18 cellular contexts compared by ENCODE assay signal in the genomic region with DNA sequence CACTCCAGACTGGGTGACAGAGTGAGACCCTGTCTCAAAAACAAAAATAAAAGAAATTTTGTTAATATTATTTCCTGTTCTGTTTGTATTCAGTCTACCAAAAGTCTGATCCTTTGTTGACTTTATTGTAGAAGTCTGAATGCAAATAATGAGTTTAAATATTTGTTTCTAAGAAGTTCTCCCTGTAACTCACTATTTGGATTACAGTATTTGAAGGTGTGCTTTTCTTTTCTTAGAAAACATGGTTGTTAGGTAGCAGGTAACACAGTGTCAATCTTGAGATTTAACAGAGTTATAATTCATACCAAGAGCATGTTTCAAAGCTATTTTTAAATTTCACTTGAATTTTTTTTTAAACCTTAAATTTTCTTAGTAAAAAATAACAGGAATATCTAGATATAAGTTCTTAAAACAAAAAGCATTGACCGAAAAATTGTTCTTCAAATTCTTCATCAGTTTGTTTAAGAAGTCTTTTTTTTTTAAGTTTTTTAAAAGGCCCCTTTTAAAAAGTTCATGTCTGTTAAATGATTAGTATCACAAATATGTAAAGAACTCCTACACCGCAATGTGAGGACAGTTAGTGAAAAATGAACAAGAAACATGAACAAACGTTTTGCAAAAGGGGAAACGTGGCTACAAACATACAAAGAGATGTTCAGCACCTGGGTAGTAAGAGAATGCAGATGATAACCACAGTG. TPM values are rescaled to one million over a fixed set of nuclear protein-coding genes. Genes with fewer than 3 reads are reported as not detected.
A peak's percentile ranks its signal among the peaks of the same experiment; 100 is the strongest.
DNase-seq lines count a peak whose midpoint lies in the region; ATAC-seq, FAIRE-seq and TF ChIP-seq lines count a peak whose summit lies in the region.
"Had no signal": no experiment of that assay in that cellular context is flagged by ENCODE, and none has a peak within 500 bp of the region (broad histone marks: within the 10 kb centered on the region; RNA-seq: fewer than 3 reads in every experiment).

No MANE protein-coding gene starts in this region.

- CTCF ChIA-PET in A673 (lab: Charles Lee), result no interaction called here

- no peaks in the 10 kb centered on the region for H3K4me1 ChIP-seq in smooth muscle cell (ENCODE audit: low read depth)
- H3K4me1 ChIP-seq in A673 (ENCODE audit: insufficient read depth, low read length, poor library complexity, severe bottlenecking), result no peaks in the 10 kb centered on the region
- H3K4me1 ChIP-seq: BLaER1 treated with 17β-estradiol and CSF1 and Interleukin-3, amounts not matched to agents 10 nM and 100 nM had no signal

- H3K27me3 ChIP-seq in smooth muscle cell (ENCODE audit: low read depth), result no peaks in the 10 kb centered on the region
- H3K27me3 ChIP-seq in A673 (replicated peaks; ENCODE audit: insufficient read depth, low read depth, low read length, poor library complexity), result no peaks in the 10 kb centered on the region
- H3K27me3 ChIP-seq: BLaER1 treated with 17β-estradiol and CSF1 and Interleukin-3, amounts not matched to agents 10 nM and 100 nM had no signal

- H4K20me1 ChIP-seq in smooth muscle cell (ENCODE audit: low read depth), result peaks cover 13% of the 10 kb centered on the region

- POLR2A ChIA-PET in A673 (lab: Charles Lee; ENCODE audit: low non-redundant PET), result no interaction called here

- no peaks in the 10 kb centered on the region for H3F3A ChIP-seq in smooth muscle cell (ENCODE audit: low read depth)

- no peak overlapping the region for H2AFZ ChIP-seq in smooth muscle cell (ENCODE audit: low read depth)
- H2AFZ ChIP-seq: GM23338 had no signal

- H3K27ac ChIP-seq in smooth muscle cell (ENCODE audit: low read depth) (peak overlapping the region; percentile 28), A673 (ENCODE audit: low read depth, low read length, poor library complexity, severe bottlenecking) (no peak overlapping the region)
- H3K27ac ChIP-seq: 22Rv1; BLaER1 treated with 17β-estradiol and CSF1 and Interleukin-3, amounts not matched to agents 10 nM and 100 nM had no signal

- 77% methylated on average over 4 of the region's 4 CpGs for WGBS in smooth muscle cell (ENCODE audit: low lambda C conversion rate)

- no peak for ATAC-seq in HG03108 (IDR thresholded peaks at IDR 0.05; ENCODE audit: unreplicated experiment)
- ATAC-seq: GM12878, GM23338 had no signal

- H3K9ac ChIP-seq in smooth muscle cell (ENCODE audit: low read depth), result no peak overlapping the region
- H3K9ac ChIP-seq: BLaER1 treated with 17β-estradiol and CSF1 and Interleukin-3, amounts not matched to agents 10 nM and 100 nM had no signal

- intact Hi-C loops in A673 (cut with micrococcal nuclease; ENCODE audit: unreplicated experiment), result no loop called here

- H3K79me2 ChIP-seq in smooth muscle cell (ENCODE audit: low read depth), result peaks cover 10% of the 10 kb centered on the region

- peak; percentile 65 for FAIRE-seq in A204.1 (lab: Jason Lieb, UNC)
- FAIRE-seq: GM12878, GM18507 had no signal

- H3K4me3 ChIP-seq in LNCaP clone FGC (ENCODE audit: low read depth, low read length) (peak overlapping the region; percentile 6; the same call in 1 of the 2 replicates), fibroblast of the aortic adventitia (ENCODE audit: low read depth, low read length) (no peak overlapping the region), smooth muscle cell (no peak overlapping the region), A673 (ENCODE audit: low read depth, low read length, poor library complexity, severe bottlenecking) (no peak overlapping the region)
- H3K4me3 ChIP-seq: BLaER1 treated with 17β-estradiol and CSF1 and Interleukin-3, amounts not matched to agents 10 nM and 100 nM; GM12878; GM23338 had no signal

- DNase-seq in LNCaP clone FGC (ENCODE audit: low read depth) (peak; percentile 58), fibroblast of the aortic adventitia (ENCODE audit: low read depth) (peak; percentile 5), smooth muscle cell (lab: John Stamatoyannopoulos, UW; ENCODE audit: unreplicated experiment) (no peak), A673 (ENCODE audit: low spot score) (no peak), DMS153 treated with DMSO at 0.1 percent for 48 hours (lab: John Stamatoyannopoulos, UW; ENCODE audit: unreplicated experiment) (no peak)
- DNase-seq: ACHN; Calu3; CD4-positive, alpha-beta T cell; DND-41; H7; KBM-7 had no signal

- no peak overlapping the region for H3K4me2 ChIP-seq in smooth muscle cell
- H3K4me2 ChIP-seq: BLaER1 treated with 17β-estradiol and CSF1 and Interleukin-3, amounts not matched to agents 10 nM and 100 nM; GM23338 had no signal

- H3K36me3 ChIP-seq in smooth muscle cell (ENCODE audit: low read depth) (no peaks in the 10 kb centered on the region), A673 (ENCODE audit: insufficient read depth, low read length, poor library complexity, severe bottlenecking) (no peaks in the 10 kb centered on the region)

- BruUV-seq in A673 (replicated peaks; lab: Mats Ljungman, UMichigan), result no TSS peak

- TF ChIP-seq CTCF in LNCaP clone FGC (IDR thresholded peaks at IDR 0.05; ENCODE audit: control insufficient read depth, extremely low read depth, insufficient read depth) (no peak), fibroblast of the aortic adventitia (IDR thresholded peaks at IDR 0.05; ENCODE audit: insufficient read depth, low read length) (no peak), smooth muscle cell (IDR thresholded peaks at IDR 0.05; ENCODE audit: borderline replicate concordance, insufficient read depth, poor library complexity, severe bottlenecking) (no peak), A673 (conservative IDR thresholded peaks at IDR 0.05; ENCODE audit: low read depth, low read length) (no peak)

- H3K9me3 ChIP-seq in smooth muscle cell (replicated peaks; ENCODE audit: low read depth) (peaks cover 14% of the 10 kb centered on the region), A673 (ENCODE audit: low read depth, low read length, poor library complexity, severe bottlenecking) (peaks cover 28% of the 10 kb centered on the region)

RNA-seq across cellular contexts. Expression of a gene that starts 35.0 kb away (rescaled TPM):
- total RNA-seq in fibroblast of the aortic adventitia (ENCODE audit: low replicate concordance), result 6.2 and 21.3 TPM in 2 replicates
- total RNA-seq in smooth muscle cell, result 14.6 and 16.3 TPM in 2 replicates
- 1.2 and 1.6 TPM in 2 replicates for polyA plus RNA-seq in smooth muscle cell
- total RNA-seq in A673 (2021), result 15.2 and 18.0 TPM in 2 replicates

Comparison
In these comparisons a context has a peak if more than half of its experiments do, and no peak if none do; other contexts are left out.
1. DNase-seq: peak in LNCaP clone FGC (single experiment) and fibroblast of the aortic adventitia (single experiment); none in smooth muscle cell (single experiment), A673 (single experiment) and DMS153 treated with DMSO at 0.1 percent for 48 hours (single experiment).